Comparison of ENCODE assay signal across 1 cellular context in the genomic region with DNA sequence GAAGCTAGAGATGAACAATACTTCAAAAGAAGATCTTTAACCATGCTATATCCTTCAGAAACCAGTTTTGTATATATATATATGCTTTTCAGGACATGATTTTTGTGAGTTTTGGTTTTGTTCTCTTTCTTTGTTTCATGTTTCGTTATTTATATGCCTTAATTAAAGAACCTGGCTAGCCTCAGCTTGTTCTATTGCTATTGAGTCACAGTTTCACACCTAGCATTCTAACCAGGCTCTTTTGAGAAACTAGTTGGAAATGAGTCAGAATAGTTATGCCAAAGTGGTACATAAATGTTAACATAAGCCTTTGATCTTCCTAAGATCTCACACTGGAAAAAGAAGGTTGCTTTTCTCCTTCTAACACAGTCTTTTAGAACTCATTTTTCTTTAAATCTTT.
TF ChIP-seq lines count a peak whose summit lies in the region.

No MANE protein-coding gene starts in this region.

TF ChIP-seq in H1, 55 proteins besides CTCF, POLR2A, EP300 and RAD21 (continued from another document):
- TF ChIP-seq, protein P1, sequence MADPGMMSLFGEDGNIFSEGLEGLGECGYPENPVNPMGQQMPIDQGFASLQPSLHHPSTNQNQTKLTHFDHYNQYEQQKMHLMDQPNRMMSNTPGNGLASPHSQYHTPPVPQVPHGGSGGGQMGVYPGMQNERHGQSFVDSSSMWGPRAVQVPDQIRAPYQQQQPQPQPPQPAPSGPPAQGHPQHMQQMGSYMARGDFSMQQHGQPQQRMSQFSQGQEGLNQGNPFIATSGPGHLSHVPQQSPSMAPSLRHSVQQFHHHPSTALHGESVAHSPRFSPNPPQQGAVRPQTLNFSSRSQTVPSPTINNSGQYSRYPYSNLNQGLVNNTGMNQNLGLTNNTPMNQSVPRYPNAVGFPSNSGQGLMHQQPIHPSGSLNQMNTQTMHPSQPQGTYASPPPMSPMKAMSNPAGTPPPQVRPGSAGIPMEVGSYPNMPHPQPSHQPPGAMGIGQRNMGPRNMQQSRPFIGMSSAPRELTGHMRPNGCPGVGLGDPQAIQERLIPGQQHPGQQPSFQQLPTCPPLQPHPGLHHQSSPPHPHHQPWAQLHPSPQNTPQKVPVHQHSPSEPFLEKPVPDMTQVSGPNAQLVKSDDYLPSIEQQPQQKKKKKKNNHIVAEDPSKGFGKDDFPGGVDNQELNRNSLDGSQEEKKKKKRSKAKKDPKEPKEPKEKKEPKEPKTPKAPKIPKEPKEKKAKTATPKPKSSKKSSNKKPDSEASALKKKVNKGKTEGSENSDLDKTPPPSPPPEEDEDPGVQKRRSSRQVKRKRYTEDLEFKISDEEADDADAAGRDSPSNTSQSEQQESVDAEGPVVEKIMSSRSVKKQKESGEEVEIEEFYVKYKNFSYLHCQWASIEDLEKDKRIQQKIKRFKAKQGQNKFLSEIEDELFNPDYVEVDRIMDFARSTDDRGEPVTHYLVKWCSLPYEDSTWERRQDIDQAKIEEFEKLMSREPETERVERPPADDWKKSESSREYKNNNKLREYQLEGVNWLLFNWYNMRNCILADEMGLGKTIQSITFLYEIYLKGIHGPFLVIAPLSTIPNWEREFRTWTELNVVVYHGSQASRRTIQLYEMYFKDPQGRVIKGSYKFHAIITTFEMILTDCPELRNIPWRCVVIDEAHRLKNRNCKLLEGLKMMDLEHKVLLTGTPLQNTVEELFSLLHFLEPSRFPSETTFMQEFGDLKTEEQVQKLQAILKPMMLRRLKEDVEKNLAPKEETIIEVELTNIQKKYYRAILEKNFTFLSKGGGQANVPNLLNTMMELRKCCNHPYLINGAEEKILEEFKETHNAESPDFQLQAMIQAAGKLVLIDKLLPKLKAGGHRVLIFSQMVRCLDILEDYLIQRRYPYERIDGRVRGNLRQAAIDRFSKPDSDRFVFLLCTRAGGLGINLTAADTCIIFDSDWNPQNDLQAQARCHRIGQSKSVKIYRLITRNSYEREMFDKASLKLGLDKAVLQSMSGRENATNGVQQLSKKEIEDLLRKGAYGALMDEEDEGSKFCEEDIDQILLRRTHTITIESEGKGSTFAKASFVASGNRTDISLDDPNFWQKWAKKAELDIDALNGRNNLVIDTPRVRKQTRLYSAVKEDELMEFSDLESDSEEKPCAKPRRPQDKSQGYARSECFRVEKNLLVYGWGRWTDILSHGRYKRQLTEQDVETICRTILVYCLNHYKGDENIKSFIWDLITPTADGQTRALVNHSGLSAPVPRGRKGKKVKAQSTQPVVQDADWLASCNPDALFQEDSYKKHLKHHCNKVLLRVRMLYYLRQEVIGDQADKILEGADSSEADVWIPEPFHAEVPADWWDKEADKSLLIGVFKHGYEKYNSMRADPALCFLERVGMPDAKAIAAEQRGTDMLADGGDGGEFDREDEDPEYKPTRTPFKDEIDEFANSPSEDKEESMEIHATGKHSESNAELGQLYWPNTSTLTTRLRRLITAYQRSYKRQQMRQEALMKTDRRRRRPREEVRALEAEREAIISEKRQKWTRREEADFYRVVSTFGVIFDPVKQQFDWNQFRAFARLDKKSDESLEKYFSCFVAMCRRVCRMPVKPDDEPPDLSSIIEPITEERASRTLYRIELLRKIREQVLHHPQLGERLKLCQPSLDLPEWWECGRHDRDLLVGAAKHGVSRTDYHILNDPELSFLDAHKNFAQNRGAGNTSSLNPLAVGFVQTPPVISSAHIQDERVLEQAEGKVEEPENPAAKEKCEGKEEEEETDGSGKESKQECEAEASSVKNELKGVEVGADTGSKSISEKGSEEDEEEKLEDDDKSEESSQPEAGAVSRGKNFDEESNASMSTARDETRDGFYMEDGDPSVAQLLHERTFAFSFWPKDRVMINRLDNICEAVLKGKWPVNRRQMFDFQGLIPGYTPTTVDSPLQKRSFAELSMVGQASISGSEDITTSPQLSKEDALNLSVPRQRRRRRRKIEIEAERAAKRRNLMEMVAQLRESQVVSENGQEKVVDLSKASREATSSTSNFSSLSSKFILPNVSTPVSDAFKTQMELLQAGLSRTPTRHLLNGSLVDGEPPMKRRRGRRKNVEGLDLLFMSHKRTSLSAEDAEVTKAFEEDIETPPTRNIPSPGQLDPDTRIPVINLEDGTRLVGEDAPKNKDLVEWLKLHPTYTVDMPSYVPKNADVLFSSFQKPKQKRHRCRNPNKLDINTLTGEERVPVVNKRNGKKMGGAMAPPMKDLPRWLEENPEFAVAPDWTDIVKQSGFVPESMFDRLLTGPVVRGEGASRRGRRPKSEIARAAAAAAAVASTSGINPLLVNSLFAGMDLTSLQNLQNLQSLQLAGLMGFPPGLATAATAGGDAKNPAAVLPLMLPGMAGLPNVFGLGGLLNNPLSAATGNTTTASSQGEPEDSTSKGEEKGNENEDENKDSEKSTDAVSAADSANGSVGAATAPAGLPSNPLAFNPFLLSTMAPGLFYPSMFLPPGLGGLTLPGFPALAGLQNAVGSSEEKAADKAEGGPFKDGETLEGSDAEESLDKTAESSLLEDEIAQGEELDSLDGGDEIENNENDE (IDR thresholded peaks at IDR 0.05; ENCODE audit: insufficient replicate concordance, low read length) = no peak
- TF ChIP-seq GTF2F1 (IDR thresholded peaks at IDR 0.05; ENCODE audit: borderline replicate concordance, low read depth, low read length) (no peak), HDAC6 (IDR thresholded peaks at IDR 0.05; ENCODE audit: low read depth, low read length) (no peak), BCL11A (IDR thresholded peaks at IDR 0.05; ENCODE audit: low read depth in 2 of 2, low read length in 2 of 2) (no peak), KDM4A (IDR thresholded peaks at IDR 0.05; ENCODE audit: low read depth, low read length, severe bottlenecking) (no peak), SAP30 (IDR thresholded peaks at IDR 0.05; ENCODE audit: insufficient read depth, insufficient replicate concordance, low read length) (no peak), CREB1 (IDR thresholded peaks at IDR 0.05) (no peak), RBBP5 (IDR thresholded peaks at IDR 0.05; ENCODE audit: borderline replicate concordance, low read depth, low read length) (no peak), POU5F1 (IDR thresholded peaks at IDR 0.05; ENCODE audit: low read depth, low read length) (no peak)
